In genomic region chr13:35927554-35927953, GRCh38 we compare ENCODE assay signal across 7 cellular contexts.
DNase-seq lines count a peak whose midpoint lies in the region; ATAC-seq and TF ChIP-seq lines count a peak whose summit lies in the region.

No MANE protein-coding gene starts in this region.

- H3K36me3 ChIP-seq in HUES48 (ENCODE audit: control insufficient read depth, insufficient read depth, low read length): no peaks in the 10 kb centered on the region
- H3K36me3 ChIP-seq in brain microvascular endothelial cell (replicated peaks): no peaks in the 10 kb centered on the region
- no peaks in the 10 kb centered on the region for H3K36me3 ChIP-seq in upper lobe of right lung

- no peak for TF ChIP-seq CTCF in brain microvascular endothelial cell (IDR thresholded peaks at IDR 0.05; ENCODE audit: low read depth, low read length, missing control alignments)
- TF ChIP-seq CTCF in upper lobe of right lung (IDR thresholded peaks at IDR 0.05): no peak

- no peaks in the 10 kb centered on the region for H3K27me3 Mint-ChIP-seq in T-cell

- peak overlapping the region; percentile 29 for H3K27ac ChIP-seq in HUES48 (ENCODE audit: low read depth, low read length)
- H3K27ac ChIP-seq in brain microvascular endothelial cell: peak overlapping the region; percentile 70
- H3K27ac ChIP-seq in upper lobe of right lung: no peak overlapping the region

- peaks cover 0 to 6% (median 5%) of the 10 kb centered on the region in 3 donors for H3K9me3 Mint-ChIP-seq in T-cell

- H3K4me3 Mint-ChIP-seq in T-cell: no peak overlapping the region

- no peaks in the 10 kb centered on the region for H3K4me1 Mint-ChIP-seq in T-cell

- in situ Hi-C loops in brain microvascular endothelial cell (cut with HindIII; ENCODE audit: low pct_ligation_motif_present, low sequenced_read_pairs): no loop called here

- CTCF ChIA-PET in T-cell (lab: Charles Lee): no interaction called here

- H3K4me1 ChIP-seq in HUES48 (ENCODE audit: control insufficient read depth, insufficient read depth, low read length): peaks cover 7% of the 10 kb centered on the region
- no peaks in the 10 kb centered on the region for H3K4me1 ChIP-seq in upper lobe of right lung

- H3K36me3 Mint-ChIP-seq in T-cell: no peaks in the 10 kb centered on the region

- intact Hi-C loops in upper lobe of right lung (cut with DNase I): no loop called here

- H3K4me3 ChIP-seq in HUES48 (ENCODE audit: low read depth, low read length): no peak overlapping the region
- no peak overlapping the region for H3K4me3 ChIP-seq in brain microvascular endothelial cell (ENCODE audit: low read depth, low read length)
- no peak overlapping the region for H3K4me3 ChIP-seq in upper lobe of right lung

- H3K9ac ChIP-seq in HUES48 (ENCODE audit: low read depth, low read length): no peak overlapping the region

- DNase-seq in brain microvascular endothelial cell (peak; percentile 90), kidney glomerular epithelial cell (lab: John Stamatoyannopoulos, UW) (peak; percentile 50), upper lobe of right lung (no peak), T-cell (no peak), NCI-H2227 (lab: John Stamatoyannopoulos, UW; ENCODE audit: unreplicated experiment) (no peak)

- peak; percentile 23 for ATAC-seq in upper lobe of right lung
- no peak for ATAC-seq in T-cell (replicated peaks in 1 of 4)
- no peak for ATAC-seq in HG03469 (IDR thresholded peaks at IDR 0.05; ENCODE audit: unreplicated experiment)

- H3K27ac Mint-ChIP-seq in T-cell: no peak overlapping the region

- POLR2A ChIA-PET in T-cell (lab: Charles Lee): no interaction called here

- H3K9me3 ChIP-seq in HUES48 (ENCODE audit: control insufficient read depth, insufficient read depth, low read length): no peaks in the 10 kb centered on the region
- no peaks in the 10 kb centered on the region for H3K9me3 ChIP-seq in upper lobe of right lung

- H3K27me3 ChIP-seq in HUES48 (ENCODE audit: control insufficient read depth, insufficient read depth, low read length): no peaks in the 10 kb centered on the region
- H3K27me3 ChIP-seq in brain microvascular endothelial cell (replicated peaks): no peaks in the 10 kb centered on the region
- no peaks in the 10 kb centered on the region for H3K27me3 ChIP-seq in upper lobe of right lung

Comparison
In these comparisons a context has a peak if more than half of its experiments do, and no peak if none do; other contexts are left out.
1. DNase-seq: peak in brain microvascular endothelial cell (single experiment) and kidney glomerular epithelial cell (single experiment); none in upper lobe of right lung (single experiment), T-cell (0 of 34) and NCI-H2227 (single experiment).